18 cellular contexts compared by ENCODE assay signal in the genomic region with DNA sequence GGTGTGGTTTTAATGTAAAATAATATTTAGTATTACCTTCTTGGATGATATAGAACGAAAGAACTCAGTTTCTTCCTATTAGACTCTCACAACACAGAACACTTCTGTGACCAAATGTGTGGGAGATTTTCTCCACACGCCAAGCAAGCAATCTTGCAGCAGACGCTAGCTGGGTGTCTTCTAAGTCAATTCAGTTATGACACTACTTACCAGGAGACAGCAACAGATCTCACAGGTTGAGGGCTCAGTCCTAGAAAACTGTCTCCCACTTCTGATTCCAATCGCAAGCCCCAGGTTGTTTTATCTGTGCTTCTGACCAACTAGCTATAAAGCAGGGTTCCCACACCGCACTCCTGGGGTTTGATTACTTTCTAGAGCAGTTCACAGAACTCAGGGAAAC.
"Had no signal": no experiment of that assay in that cellular context is flagged by ENCODE, and none has a peak within 500 bp of the region (broad histone marks: within the 10 kb centered on the region; RNA-seq: fewer than 3 reads in every experiment).

No MANE protein-coding gene starts in this region.

- H3K27ac Mint-ChIP-seq: neural progenitor cell had no signal

- H3K27ac ChIP-seq: hepatocyte, neural progenitor cell, prostate gland, thoracic aorta, upper lobe of right lung had no signal

- H3K4me1 ChIP-seq: neural progenitor cell, prostate gland, upper lobe of right lung had no signal

- DNase-seq: activated CD4-positive, alpha-beta T cell treated with anti-CD3 and anti-CD28 coated beads, Interleukin-2, amount 50 U/mL, for 48 hours; activated effector memory CD4-positive, alpha-beta T cell treated with Interleukin-2 at 50 U/mL for 16 hours; activated T-cell treated with anti-CD3 and anti-CD28 coated beads, Interleukin-2, amount 50 U/mL, for 4 hours; effector memory CD8-positive, alpha-beta T cell; foreskin fibroblast; left cardiac atrium; midbrain; right cardiac atrium; stimulated activated CD4-positive, alpha-beta T cell treated with anti-CD3 and anti-CD28 coated beads, Interleukin-2, amount 100 ng/mL, for 24 hours; T-helper 2 cell; upper lobe of right lung had no signal

- ATAC-seq: activated T-cell treated with anti-CD3 and anti-CD28 coated beads, Interleukin-2, amount 50 U/mL, for 4 hours; effector memory CD8-positive, alpha-beta T cell; left cardiac atrium; right cardiac atrium; upper lobe of right lung had no signal

- H3K4me3 Mint-ChIP-seq: activated naive CD8-positive, alpha-beta T cell; activated T-cell treated with anti-CD3 and anti-CD28 coated beads, Interleukin-2, amount 50 U/mL, for 4 hours; effector memory CD8-positive, alpha-beta T cell; neural progenitor cell had no signal

- FAIRE-seq: islet of Langerhans had no signal

- H3K27me3 Mint-ChIP-seq: activated naive CD8-positive, alpha-beta T cell; effector memory CD8-positive, alpha-beta T cell had no signal

- H3K4me2 ChIP-seq: hepatocyte, neural progenitor cell had no signal

- H3K4me1 Mint-ChIP-seq: neural progenitor cell had no signal

- H3K4me3 ChIP-seq: hepatocyte, lung, neural progenitor cell, prostate gland, thoracic aorta, upper lobe of right lung had no signal

- H3K9me3 ChIP-seq: prostate gland, thoracic aorta, upper lobe of right lung had no signal
